ENCODE assay signal across 1 cellular context in the genomic region with DNA sequence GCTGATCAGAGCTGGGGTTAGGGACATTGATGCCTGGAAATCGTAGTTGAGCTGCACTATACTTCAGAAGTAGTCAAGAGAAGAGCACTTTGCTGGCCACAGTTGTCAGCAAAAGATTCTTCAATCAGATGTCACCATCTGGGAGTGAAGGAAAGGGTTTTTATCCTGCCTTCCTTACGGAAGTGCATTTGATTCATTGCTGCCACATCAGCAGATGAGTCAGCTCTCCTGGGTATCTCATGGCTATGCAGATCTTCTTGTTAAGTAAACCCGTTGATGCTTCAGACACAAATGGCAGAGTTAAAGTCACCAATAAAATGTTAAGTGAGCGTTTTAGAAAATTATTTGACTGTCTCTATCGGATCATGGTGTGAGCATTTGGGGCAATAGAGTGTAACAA.
TF ChIP-seq lines count a peak whose summit lies in the region.

No MANE protein-coding gene starts in this region.

TF ChIP-seq in IMR-90, 13 proteins besides CTCF, POLR2A, EP300 and RAD21 (continued from another document):
- no peak for TF ChIP-seq CEBPB (IDR thresholded peaks at IDR 0.05; ENCODE audit: low read depth, low read length)
- TF ChIP-seq SMC3 (IDR thresholded peaks at IDR 0.05; ENCODE audit: low read depth, low read length) = no peak
- no peak for TF ChIP-seq MAZ (IDR thresholded peaks at IDR 0.05; ENCODE audit: borderline replicate concordance, low read depth, low read length)
- TF ChIP-seq RFX5 (IDR thresholded peaks at IDR 0.05; ENCODE audit: low read depth, low read length) = no peak
- no peak for TF ChIP-seq FOS (IDR thresholded peaks at IDR 0.05; ENCODE audit: low read depth, low read length)
- no peak for TF ChIP-seq NFE2L2 (IDR thresholded peaks at IDR 0.05; ENCODE audit: low read depth, low read length)
- TF ChIP-seq BHLHE40 (IDR thresholded peaks at IDR 0.05; ENCODE audit: low read depth, low read length) = no peak
- no peak for TF ChIP-seq RCOR1 (IDR thresholded peaks at IDR 0.05; ENCODE audit: insufficient replicate concordance, low read length)
- TF ChIP-seq CHD1 (IDR thresholded peaks at IDR 0.05; ENCODE audit: low read depth, low read length) = no peak
- no peak for TF ChIP-seq MAFK (IDR thresholded peaks at IDR 0.05; ENCODE audit: low read depth, low read length)
- TF ChIP-seq MXI1 (IDR thresholded peaks at IDR 0.05; ENCODE audit: borderline replicate concordance, low read depth, low read length) = no peak
